In the genomic region with DNA sequence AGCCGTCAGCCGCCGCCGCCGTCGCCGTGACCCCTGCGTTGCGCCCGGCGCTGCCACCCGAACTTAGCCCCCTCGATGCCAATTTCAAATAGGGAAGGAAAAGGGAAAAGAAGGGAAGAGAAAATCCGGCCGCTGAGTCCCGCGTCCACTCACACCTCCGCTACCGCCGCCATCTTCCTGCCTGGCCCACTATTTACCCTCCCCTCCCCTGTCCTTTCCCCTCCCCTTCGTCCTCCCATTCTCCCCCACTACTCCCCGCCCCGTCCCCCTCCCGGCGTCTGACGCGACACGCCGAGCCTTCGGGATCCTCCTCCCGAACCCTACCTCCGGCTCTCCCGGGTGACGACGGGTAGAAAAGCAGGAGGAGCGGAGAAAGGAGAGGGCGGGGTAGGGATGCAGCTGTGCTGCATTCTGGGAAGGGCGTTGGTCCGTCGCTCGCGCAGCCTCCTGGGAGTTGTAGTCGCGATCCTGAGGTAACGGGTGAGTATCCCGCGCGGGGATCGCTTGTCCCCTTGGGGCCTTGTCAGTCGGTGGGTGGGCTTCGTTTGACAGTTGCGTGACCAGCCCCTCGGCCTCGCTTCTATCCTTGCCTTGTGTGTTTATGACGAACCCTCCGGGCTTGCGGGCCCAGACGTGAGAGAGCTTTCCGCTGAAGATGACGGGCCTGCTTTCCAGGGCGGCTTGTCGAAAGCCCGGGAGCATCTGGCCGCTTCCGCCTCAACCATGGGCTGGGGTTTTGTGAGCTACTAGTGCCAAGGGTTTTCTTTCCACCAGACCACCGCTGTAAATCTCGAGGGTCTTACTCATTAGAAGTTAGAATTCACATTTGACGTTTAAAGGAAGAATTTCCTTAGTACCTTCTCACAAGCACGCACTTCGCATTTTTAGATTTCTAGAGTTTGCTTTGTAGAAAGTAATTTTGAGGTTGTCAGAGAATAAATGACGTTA, we compare ENCODE assay signal across 8 cellular contexts. TPM values are rescaled to one million over a fixed set of nuclear protein-coding genes. Genes with fewer than 3 reads are reported as not detected.
A peak's percentile ranks its signal among the peaks of the same experiment; 100 is the strongest.
DNase-seq lines count a peak whose midpoint lies in the region; ATAC-seq and TF ChIP-seq lines count a peak whose summit lies in the region.

A gene with protein sequence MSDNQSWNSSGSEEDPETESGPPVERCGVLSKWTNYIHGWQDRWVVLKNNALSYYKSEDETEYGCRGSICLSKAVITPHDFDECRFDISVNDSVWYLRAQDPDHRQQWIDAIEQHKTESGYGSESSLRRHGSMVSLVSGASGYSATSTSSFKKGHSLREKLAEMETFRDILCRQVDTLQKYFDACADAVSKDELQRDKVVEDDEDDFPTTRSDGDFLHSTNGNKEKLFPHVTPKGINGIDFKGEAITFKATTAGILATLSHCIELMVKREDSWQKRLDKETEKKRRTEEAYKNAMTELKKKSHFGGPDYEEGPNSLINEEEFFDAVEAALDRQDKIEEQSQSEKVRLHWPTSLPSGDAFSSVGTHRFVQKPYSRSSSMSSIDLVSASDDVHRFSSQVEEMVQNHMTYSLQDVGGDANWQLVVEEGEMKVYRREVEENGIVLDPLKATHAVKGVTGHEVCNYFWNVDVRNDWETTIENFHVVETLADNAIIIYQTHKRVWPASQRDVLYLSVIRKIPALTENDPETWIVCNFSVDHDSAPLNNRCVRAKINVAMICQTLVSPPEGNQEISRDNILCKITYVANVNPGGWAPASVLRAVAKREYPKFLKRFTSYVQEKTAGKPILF (minus strand): TSS at position 195 of the 948 bp plus-strand sequence. CDS start 422 bp downstream, outside the sequence.
POLK (plus strand) TSS at position 457 of the 948 bp plus-strand sequence.

- POLR2A ChIA-PET in PC-3 (lab: Charles Lee; ENCODE audit: unreplicated experiment): interaction anchor here (0.5 to 0.7 kb wide), 3 partner anchors 165 to 1970 kb away, joined by 3 to 4 read pairs (median 3); no protein-coding TSS in a partner anchor

- H3K27me3 ChIP-seq in PC-3 (ENCODE audit: low read length): no peaks in the 10 kb centered on the region

- intact Hi-C loops in PC-3 (cut with micrococcal nuclease): loop anchor here (2.0 to 5.0 kb wide), 4 partner anchors 56 to 275 kb away; partner anchors contain the start of genes ANKRD31 and HMGCR

- no peaks in the 10 kb centered on the region for H3F3A ChIP-seq in PC-3 (ENCODE audit: low read length, unreplicated experiment)

- peaks cover 15% of the 10 kb centered on the region for H3K4me1 ChIP-seq in PC-3 (ENCODE audit: insufficient read depth, low read length)

- ATAC-seq in GM21576 (IDR thresholded peaks at IDR 0.05; ENCODE audit: unreplicated experiment) (peak; percentile 81), PC-3 (peak; percentile 96)

- H2AFZ ChIP-seq in PC-3 (ENCODE audit: low read length): peak within 1 kb of the TSS; percentile 88

- peak; percentile 96 for DNase-seq in DMS114 treated with DMSO at 0.1 percent for 48 hours (lab: John Stamatoyannopoulos, UW; ENCODE audit: unreplicated experiment)
- DNase-seq in PC-3: peak; percentile 95
- DNase-seq in activated T-cell treated with anti-CD3 and anti-CD28 coated beads for 48 hours (ENCODE audit: low read depth): peak; percentile 93
- DNase-seq in epithelial cell of prostate (ENCODE audit: low read depth, low spot score): peak; percentile 92
- peak; percentile 98 for DNase-seq in mucosa of gallbladder (ENCODE audit: low spot score)
- peak; percentile 78 to 88 for DNase-seq in stimulated activated CD8-positive, alpha-beta memory T cell treated with anti-CD3 and anti-CD28 coated beads, Interleukin-4, amount 100 ng/mL, for 4 hours (ENCODE audit: low read depth in 2 of 2, low spot score in 1 of 2)

- H3K9me3 ChIP-seq in PC-3 (ENCODE audit: low read length): no peaks in the 10 kb centered on the region

- peak within 1 kb of the TSS; percentile 83 for H3K4me3 ChIP-seq in PC-3 (ENCODE audit: low read length)

- H3K9ac ChIP-seq in PC-3 (ENCODE audit: low read length): peak within 1 kb of the TSS; percentile 87

- no peaks in the 10 kb centered on the region for H3K36me3 ChIP-seq in PC-3 (ENCODE audit: low read depth, low read length)

- TSS peak; percentile 69 for BruUV-seq in PC-3 (replicated peaks; lab: Mats Ljungman, UMichigan)

- TF ChIP-seq CTCF in PC-3 (conservative IDR thresholded peaks at IDR 0.05; ENCODE audit: low read depth, low read length): no peak

- TF ChIP-seq RAD21 in Ishikawa (IDR thresholded peaks at IDR 0.05; ENCODE audit: low read depth): no peak

- peak within 1 kb of the TSS; percentile 10; the same call in 1 of the 2 replicates for H3K27ac ChIP-seq in PC-3 (ENCODE audit: low read length)
- peak within 1 kb of the TSS; percentile 63 for H3K27ac ChIP-seq in epithelial cell of prostate

- TF ChIP-seq EP300 in Ishikawa (IDR thresholded peaks at IDR 0.05; ENCODE audit: borderline replicate concordance): no peak

- CTCF ChIA-PET in PC-3 (lab: Charles Lee): no interaction called here

- H4K20me1 ChIP-seq in PC-3 (ENCODE audit: low read length): no peaks in the 10 kb centered on the region

- H3K9me2 ChIP-seq in PC-3 (replicated peaks; ENCODE audit: low read length): no peaks in the 10 kb centered on the region

- H3K79me2 ChIP-seq in PC-3 (ENCODE audit: low read length): peaks cover 84% of the 10 kb centered on the region

- H3K4me2 ChIP-seq in PC-3 (ENCODE audit: low read length): peak within 1 kb of the TSS; percentile 87

TF ChIP-seq in Ishikawa, 13 proteins besides CTCF, POLR2A, EP300 and RAD21:
- TF ChIP-seq YY1 (IDR thresholded peaks at IDR 0.05; ENCODE audit: low read depth) (peak; percentile 92), MAX (IDR thresholded peaks at IDR 0.05) (peak; percentile 51; the same call in 1 of the 2 replicates), TCF12 (IDR thresholded peaks at IDR 0.05; ENCODE audit: low read depth) (0 out of 2 replicates have a peak, but pooled peaks have one; percentile 23), NFIC (IDR thresholded peaks at IDR 0.05) (no peak), FOXM1 (IDR thresholded peaks at IDR 0.05; ENCODE audit: borderline replicate concordance, low read depth) (no peak; the same call in 1 of the 2 replicates), CREB1 (IDR thresholded peaks at IDR 0.05; ENCODE audit: low read depth) (peak; percentile 68), TAF1 (IDR thresholded peaks at IDR 0.05; ENCODE audit: low read depth) (peak; percentile 95)
- TF ChIP-seq, protein P1, sequence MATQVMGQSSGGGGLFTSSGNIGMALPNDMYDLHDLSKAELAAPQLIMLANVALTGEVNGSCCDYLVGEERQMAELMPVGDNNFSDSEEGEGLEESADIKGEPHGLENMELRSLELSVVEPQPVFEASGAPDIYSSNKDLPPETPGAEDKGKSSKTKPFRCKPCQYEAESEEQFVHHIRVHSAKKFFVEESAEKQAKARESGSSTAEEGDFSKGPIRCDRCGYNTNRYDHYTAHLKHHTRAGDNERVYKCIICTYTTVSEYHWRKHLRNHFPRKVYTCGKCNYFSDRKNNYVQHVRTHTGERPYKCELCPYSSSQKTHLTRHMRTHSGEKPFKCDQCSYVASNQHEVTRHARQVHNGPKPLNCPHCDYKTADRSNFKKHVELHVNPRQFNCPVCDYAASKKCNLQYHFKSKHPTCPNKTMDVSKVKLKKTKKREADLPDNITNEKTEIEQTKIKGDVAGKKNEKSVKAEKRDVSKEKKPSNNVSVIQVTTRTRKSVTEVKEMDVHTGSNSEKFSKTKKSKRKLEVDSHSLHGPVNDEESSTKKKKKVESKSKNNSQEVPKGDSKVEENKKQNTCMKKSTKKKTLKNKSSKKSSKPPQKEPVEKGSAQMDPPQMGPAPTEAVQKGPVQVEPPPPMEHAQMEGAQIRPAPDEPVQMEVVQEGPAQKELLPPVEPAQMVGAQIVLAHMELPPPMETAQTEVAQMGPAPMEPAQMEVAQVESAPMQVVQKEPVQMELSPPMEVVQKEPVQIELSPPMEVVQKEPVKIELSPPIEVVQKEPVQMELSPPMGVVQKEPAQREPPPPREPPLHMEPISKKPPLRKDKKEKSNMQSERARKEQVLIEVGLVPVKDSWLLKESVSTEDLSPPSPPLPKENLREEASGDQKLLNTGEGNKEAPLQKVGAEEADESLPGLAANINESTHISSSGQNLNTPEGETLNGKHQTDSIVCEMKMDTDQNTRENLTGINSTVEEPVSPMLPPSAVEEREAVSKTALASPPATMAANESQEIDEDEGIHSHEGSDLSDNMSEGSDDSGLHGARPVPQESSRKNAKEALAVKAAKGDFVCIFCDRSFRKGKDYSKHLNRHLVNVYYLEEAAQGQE (IDR thresholded peaks at IDR 0.05; ENCODE audit: low read depth): 0 out of 2 replicates have a peak, but pooled peaks have one; percentile 20

RNA-seq across cellular contexts. Expression of the first gene that starts in this region (rescaled TPM):
- total RNA-seq in PC-3 (2014; rRNA removed) (5.6 and 6.5 TPM in 2 replicates), mucosa of gallbladder (59.9 TPM)

RNA-seq across cellular contexts. Expression of gene POLK, which starts in this region (rescaled TPM):
- 6.5 and 9.0 TPM in 2 replicates for total RNA-seq in PC-3 (2014; rRNA removed)
- total RNA-seq in mucosa of gallbladder: 33.5 TPM

Comparison
In these comparisons a context has a peak if more than half of its experiments do, and no peak if none do; other contexts are left out.
1. Peak in every context shown above with its lines: DNase-seq, ATAC-seq, H3K4me3 ChIP-seq and H3K27ac ChIP-seq.